ENCODE assay signal across 10 cellular contexts in the genomic region with DNA sequence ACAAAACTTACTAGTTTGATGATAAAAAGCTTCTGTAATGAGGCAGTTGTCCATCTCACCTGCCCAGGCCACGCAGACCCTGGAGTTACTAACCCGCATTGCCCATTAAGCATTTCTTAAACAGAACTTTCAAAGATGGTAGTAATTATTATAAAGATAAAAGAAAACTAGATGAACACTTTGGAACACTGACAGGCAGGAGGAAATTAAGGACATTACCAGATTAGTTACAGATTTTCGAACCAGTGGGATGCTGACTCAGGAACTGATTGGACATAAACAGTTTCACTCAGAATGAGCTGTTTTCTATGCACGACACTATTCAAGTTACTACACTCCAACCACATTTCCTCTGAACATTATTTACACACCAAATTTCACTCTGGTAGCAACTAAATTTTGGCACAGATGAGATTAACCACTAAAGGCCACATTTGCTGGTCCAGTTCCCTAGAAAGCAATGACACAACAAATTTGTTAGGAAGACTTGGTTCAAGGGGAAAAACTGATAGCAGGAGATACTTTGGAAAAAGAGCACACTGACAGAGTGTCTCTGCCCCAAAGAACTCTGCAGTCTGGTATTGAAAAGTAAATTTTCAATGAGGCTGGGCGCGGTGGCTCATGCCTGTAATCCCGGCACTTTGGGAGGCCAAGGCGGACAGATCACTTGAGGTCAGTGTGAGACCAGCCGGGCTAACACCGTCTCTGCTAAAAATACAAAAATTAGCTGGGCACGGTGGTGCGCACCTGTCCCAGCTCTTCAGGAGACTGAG. TPM values are rescaled to one million over a fixed set of nuclear protein-coding genes. Genes with fewer than 3 reads are reported as not detected.
A peak's percentile ranks its signal among the peaks of the same experiment; 100 is the strongest.
DNase-seq lines count a peak whose midpoint lies in the region; ATAC-seq and TF ChIP-seq lines count a peak whose summit lies in the region.
"Had no signal": no experiment of that assay in that cellular context is flagged by ENCODE, and none has a peak within 500 bp of the region (broad histone marks: within the 10 kb centered on the region; RNA-seq: fewer than 3 reads in every experiment).

No MANE protein-coding gene starts in this region.

- H3K4me3 ChIP-seq in AG04450 (ENCODE audit: low read depth, low read length) (no peak overlapping the region), coronary artery (no peak overlapping the region)

- ATAC-seq in GM21737 (IDR thresholded peaks at IDR 0.05; ENCODE audit: unreplicated experiment), result no peak
- ATAC-seq: left cardiac atrium had no signal

- no peaks in the 10 kb centered on the region for H3K9me3 Mint-ChIP-seq in activated CD4-positive, alpha-beta memory T cell treated with anti-CD3 and anti-CD28 coated beads, Interleukin-2, amount 10 ng/mL, durations not matched to agents 7 days and 5 days

- H3K27ac ChIP-seq in AG04450 (ENCODE audit: low read depth, low read length) (no peak overlapping the region), coronary artery (no peak overlapping the region)

- TF ChIP-seq POLR2A in GM15510 (IDR thresholded peaks at IDR 0.05; ENCODE audit: borderline replicate concordance, extremely low read depth, insufficient read length), result peak; percentile 5

- TF ChIP-seq CTCF in AG04450 (IDR thresholded peaks at IDR 0.05; ENCODE audit: low read depth, low read length), result no peak
- no peak for TF ChIP-seq CTCF in coronary artery (IDR thresholded peaks at IDR 0.05)

- H3K4me3 Mint-ChIP-seq in activated CD4-positive, alpha-beta memory T cell treated with anti-CD3 and anti-CD28 coated beads, Interleukin-2, amount 10 ng/mL, durations not matched to agents 7 days and 5 days, result no peak overlapping the region

- CTCF ChIA-PET in AG04450 (lab: Charles Lee), result no interaction called here
- CTCF ChIA-PET in activated CD4-positive, alpha-beta memory T cell treated with anti-CD3 and anti-CD28 coated beads, Interleukin-2, amount 10 ng/mL, durations not matched to agents 7 days and 5 days (lab: Charles Lee), result interaction anchor here (1.3 to 1.4 kb wide), 3 partner anchors 9 to 252 kb away, joined by 3 to 6 read pairs (median 3); partner anchors contain the start of gene SCAND1

- no peaks in the 10 kb centered on the region for H3K27me3 ChIP-seq in AG04450 (ENCODE audit: control insufficient read depth, insufficient read depth, low read length)

- H3K27me3 Mint-ChIP-seq in activated CD4-positive, alpha-beta memory T cell treated with anti-CD3 and anti-CD28 coated beads, Interleukin-2, amount 10 ng/mL, durations not matched to agents 7 days and 5 days, result no peaks in the 10 kb centered on the region

- DNase-seq in AG04450 (ENCODE audit: low read depth, low spot score) (peak; percentile 34), iris pigment epithelial cell (ENCODE audit: low read depth) (peak; percentile 24), medulla oblongata (ENCODE audit: extremely low spot score) (no peak), coronary artery (ENCODE audit: low spot score) (no peak)
- no peak for DNase-seq in activated CD4-positive, alpha-beta memory T cell treated with anti-CD3 and anti-CD28 coated beads, Interleukin-2, amount 10 ng/mL, durations not matched to agents 7 days and 5 days
- no peak for DNase-seq in stimulated activated CD8-positive, alpha-beta memory T cell treated with anti-CD3 and anti-CD28 coated beads, Interleukin-4, amount 100 ng/mL, for 48 hours
- DNase-seq: central memory CD4-positive, alpha-beta T cell; left cardiac atrium had no signal

- H3K27ac Mint-ChIP-seq in activated CD4-positive, alpha-beta memory T cell treated with anti-CD3 and anti-CD28 coated beads, Interleukin-2, amount 10 ng/mL, durations not matched to agents 7 days and 5 days, result peak overlapping the region; percentile 42

- peaks cover 4% of the 10 kb centered on the region; the same call in 1 of the 2 replicates for H3K9me3 ChIP-seq in AG04450 (ENCODE audit: control insufficient read depth, insufficient read depth, low read length)

- peaks cover 75% of the 10 kb centered on the region for H3K36me3 Mint-ChIP-seq in activated CD4-positive, alpha-beta memory T cell treated with anti-CD3 and anti-CD28 coated beads, Interleukin-2, amount 10 ng/mL, durations not matched to agents 7 days and 5 days (ENCODE audit: low read depth)

- POLR2A ChIA-PET in AG04450 (lab: Yijun Ruan, JAX), result interaction anchor here (0.5 to 1.3 kb wide), 3 partner anchors 9 to 252 kb away, joined by 3 to 5 read pairs (median 3); partner anchors contain the start of gene SCAND1
- POLR2A ChIA-PET in activated CD4-positive, alpha-beta memory T cell treated with anti-CD3 and anti-CD28 coated beads, Interleukin-2, amount 10 ng/mL, durations not matched to agents 7 days and 5 days (lab: Charles Lee), result interaction anchor here (0.5 to 23.9 kb wide), 9 partner anchors 9 to 85 kb away, joined by 3 to 503 read pairs (median 6); partner anchors contain the start of genes CPNE1, RBM12, RBM39 and SPAG4

- peaks cover 62% of the 10 kb centered on the region for H3K4me1 Mint-ChIP-seq in activated CD4-positive, alpha-beta memory T cell treated with anti-CD3 and anti-CD28 coated beads, Interleukin-2, amount 10 ng/mL, durations not matched to agents 7 days and 5 days

RNA-seq across cellular contexts. Expression of gene ROMO1, which starts 3.0 kb away (rescaled TPM):
- 177 and 261 TPM in 2 replicates for polyA plus RNA-seq in AG04450 (2011; rRNA removed)
- 19.5 and 22.6 TPM in 2 replicates for polyA minus RNA-seq in AG04450 (2011; rRNA and poly(A)+ RNA removed)
- total RNA-seq in activated CD4-positive, alpha-beta memory T cell treated with anti-CD3 and anti-CD28 coated beads, Interleukin-2, amount 10 ng/mL, durations not matched to agents 7 days and 5 days, result 100 to 1,000 TPM in 1 of 2 experiments, 10 to 100 TPM in 1; 98.4 to 114 TPM

RNA-seq across cellular contexts. Expression of gene NFS1, which starts 3.1 kb away (rescaled TPM):
- 43.8 and 44.4 TPM in 2 replicates for polyA plus RNA-seq in AG04450 (2011; rRNA removed)
- 21.2 and 21.3 TPM in 2 replicates for polyA minus RNA-seq in AG04450 (2011; rRNA and poly(A)+ RNA removed)
- total RNA-seq in activated CD4-positive, alpha-beta memory T cell treated with anti-CD3 and anti-CD28 coated beads, Interleukin-2, amount 10 ng/mL, durations not matched to agents 7 days and 5 days, result 10 to 100 TPM; 28.3 to 30.8 TPM

RNA-seq across cellular contexts. Expression of gene CPNE1, which starts 37.5 kb away (rescaled TPM):
- polyA plus RNA-seq in AG04450 (2011; rRNA removed), result 93.5 and 95.1 TPM in 2 replicates
- 91.7 and 92.6 TPM in 2 replicates for polyA minus RNA-seq in AG04450 (2011; rRNA and poly(A)+ RNA removed)
- 100 to 1,000 TPM; 239 to 243 TPM for total RNA-seq in activated CD4-positive, alpha-beta memory T cell treated with anti-CD3 and anti-CD28 coated beads, Interleukin-2, amount 10 ng/mL, durations not matched to agents 7 days and 5 days

RNA-seq across cellular contexts. Expression of gene RBM12, which starts 37.5 kb away (rescaled TPM):
- polyA plus RNA-seq in AG04450 (2011; rRNA removed), result 73.0 and 91.1 TPM in 2 replicates
- 183 and 208 TPM in 2 replicates for polyA minus RNA-seq in AG04450 (2011; rRNA and poly(A)+ RNA removed)
- total RNA-seq in activated CD4-positive, alpha-beta memory T cell treated with anti-CD3 and anti-CD28 coated beads, Interleukin-2, amount 10 ng/mL, durations not matched to agents 7 days and 5 days, result 100 to 1,000 TPM; 115 to 116 TPM

RNA-seq across cellular contexts. Expression of gene RBM39, which starts 39.8 kb away (rescaled TPM):
- 144 and 162 TPM in 2 replicates for polyA plus RNA-seq in AG04450 (2011; rRNA removed)
- 113 and 190 TPM in 2 replicates for polyA minus RNA-seq in AG04450 (2011; rRNA and poly(A)+ RNA removed)
- total RNA-seq in activated CD4-positive, alpha-beta memory T cell treated with anti-CD3 and anti-CD28 coated beads, Interleukin-2, amount 10 ng/mL, durations not matched to agents 7 days and 5 days, result 100 to 1,000 TPM; 318 to 331 TPM

Comparison
In these comparisons a context has a peak if more than half of its experiments do, and no peak if none do; other contexts are left out.
1. DNase-seq: peak in AG04450 (single experiment) and iris pigment epithelial cell (single experiment); none in activated CD4-positive, alpha-beta memory T cell treated with anti-CD3 and anti-CD28 coated beads, Interleukin-2, amount 10 ng/mL, durations not matched to agents 7 days and 5 days (single experiment), medulla oblongata (single experiment), stimulated activated CD8-positive, alpha-beta memory T cell treated with anti-CD3 and anti-CD28 coated beads, Interleukin-4, amount 100 ng/mL, for 48 hours (single experiment) and coronary artery (single experiment).